ENCODE assay signal across 25 cellular contexts in the genomic region with DNA sequence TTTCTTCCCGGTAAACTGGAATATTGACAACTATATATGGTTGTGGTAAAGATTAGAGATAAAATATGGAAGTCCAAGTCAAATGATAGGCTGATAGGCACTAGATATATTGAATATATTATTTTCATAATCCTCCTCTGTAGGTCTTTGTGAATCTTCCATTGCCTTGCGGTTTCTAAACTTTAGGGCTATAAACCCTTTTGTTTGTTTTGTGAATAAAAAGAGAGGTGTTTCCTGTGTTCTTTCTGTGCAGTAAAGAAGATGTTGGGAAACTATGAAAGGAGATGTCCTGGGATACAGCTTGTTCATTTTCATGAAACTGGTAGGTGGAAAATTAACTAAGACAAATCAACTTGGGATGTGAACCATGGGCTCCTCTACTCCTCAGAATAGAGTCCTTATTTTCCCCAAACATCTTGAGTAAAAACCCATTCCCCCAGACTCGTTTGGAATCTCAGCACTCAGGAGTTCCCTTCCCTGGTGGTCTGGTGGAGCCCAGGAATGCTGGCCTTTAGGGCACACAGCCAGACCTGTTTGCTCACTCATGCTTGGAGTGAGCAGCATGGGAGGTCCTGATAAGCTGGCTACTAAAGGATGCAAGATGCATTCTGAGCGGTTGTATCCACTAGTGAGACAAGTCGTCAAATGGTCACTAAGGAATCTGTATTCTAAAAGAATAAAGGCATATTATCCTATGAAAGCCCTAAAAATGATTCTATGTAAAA. TPM values are rescaled to one million over a fixed set of nuclear protein-coding genes. Genes with fewer than 3 reads are reported as not detected.
DNase-seq lines count a peak whose midpoint lies in the region; ATAC-seq and TF ChIP-seq lines count a peak whose summit lies in the region.
"Had no signal": no experiment of that assay in that cellular context is flagged by ENCODE, and none has a peak within 500 bp of the region (broad histone marks: within the 10 kb centered on the region; RNA-seq: fewer than 3 reads in every experiment).

No MANE protein-coding gene starts in this region.

- POLR2A ChIA-PET in HEK293T (lab: Yijun Ruan, JAX): interaction anchor here (1.3 kb wide), 1 partner anchor 47 kb away, joined by 9 read pairs; a partner anchor contains a TSS
- POLR2A ChIA-PET in naive thymus-derived CD4-positive, alpha-beta T cell (lab: Charles Lee): interaction anchor here (0.8 kb wide), 1 partner anchor 36 kb away, joined by 3 read pairs; no protein-coding TSS in a partner anchor

- H3K36me3 ChIP-seq in naive thymus-derived CD4-positive, alpha-beta T cell (ENCODE audit: control insufficient read depth in 2 of 3, insufficient read depth in 3 of 3, low read length in 3 of 3): no peaks in the 10 kb centered on the region
- H3K36me3 ChIP-seq: tibial nerve had no signal

- no peaks in the 10 kb centered on the region for H3K4me1 ChIP-seq in naive thymus-derived CD4-positive, alpha-beta T cell (ENCODE audit: control insufficient read depth in 2 of 2, insufficient read depth in 2 of 2, low read length in 2 of 2)
- H3K4me1 ChIP-seq: tibial nerve had no signal

- ATAC-seq in naive thymus-derived CD4-positive, alpha-beta T cell: no peak
- ATAC-seq: left cardiac atrium; natural killer cell treated with Interleukin-12 subunit alpha and Interleukin-12 subunit beta and Interleukin-15 and Interleukin-18, amount 100 ng/mL, for 72 hours had no signal

- intact Hi-C loops in naive thymus-derived CD4-positive, alpha-beta T cell (cut with micrococcal nuclease): loop anchor here in 1 of 2 donors (2.0 to 10.0 kb wide), 3 partner anchors 465 to 935 kb away; no protein-coding TSS in a partner anchor

- no peak for TF ChIP-seq CTCF in fibroblast of mammary gland (conservative IDR thresholded peaks at IDR 0.05; ENCODE audit: control insufficient read depth, insufficient read depth, low read depth, low read length)

- CTCF ChIA-PET in HEK293T (lab: Yijun Ruan, JAX): interaction anchor here (0.8 to 2.3 kb wide), 5 partner anchors 10 to 301 kb away, joined by 3 to 12 read pairs (median 3); a partner anchor contains a TSS
- CTCF ChIA-PET in naive thymus-derived CD4-positive, alpha-beta T cell (lab: Charles Lee): interaction anchor here (0.8 kb wide), 1 partner anchor 17 kb away, joined by 3 read pairs; no protein-coding TSS in a partner anchor

- peaks cover 0 to 7% (median 0%) of the 10 kb centered on the region in 7 donors for H3K4me1 Mint-ChIP-seq in naive thymus-derived CD4-positive, alpha-beta T cell

- H3K27ac ChIP-seq in naive thymus-derived CD4-positive, alpha-beta T cell (ENCODE audit: low read depth, low read length): no peak overlapping the region
- H3K27ac ChIP-seq: HL-60, RWPE1, tibial nerve had no signal

- no peaks in the 10 kb centered on the region for H3K9me3 Mint-ChIP-seq in naive thymus-derived CD4-positive, alpha-beta T cell
- H3K9me3 Mint-ChIP-seq: natural killer cell treated with Interleukin-12 subunit alpha and Interleukin-12 subunit beta and Interleukin-15 and Interleukin-18, amount 100 ng/mL, for 72 hours had no signal

- peaks cover 0 to 4% of the 10 kb centered on the region in 2 donors for H3K27me3 ChIP-seq in naive thymus-derived CD4-positive, alpha-beta T cell (ENCODE audit: control insufficient read depth in 2 of 2, insufficient read depth in 2 of 2, low read length in 2 of 2)

- no peaks in the 10 kb centered on the region for H3K36me3 Mint-ChIP-seq in naive thymus-derived CD4-positive, alpha-beta T cell
- H3K36me3 Mint-ChIP-seq: natural killer cell treated with Interleukin-12 subunit alpha and Interleukin-12 subunit beta and Interleukin-15 and Interleukin-18, amount 100 ng/mL, for 72 hours had no signal

- no peak overlapping the region for H3K4me3 ChIP-seq in fibroblast of mammary gland (ENCODE audit: control insufficient read depth, low read depth, low read length)
- no peak overlapping the region for H3K4me3 ChIP-seq in naive thymus-derived CD4-positive, alpha-beta T cell (ENCODE audit: low read length)
- H3K4me3 ChIP-seq: tibial nerve had no signal

- peaks cover 4 to 56% (median 29%) of the 10 kb centered on the region in 5 donors for H3K27me3 Mint-ChIP-seq in naive thymus-derived CD4-positive, alpha-beta T cell

- H3K4me3 Mint-ChIP-seq in naive thymus-derived CD4-positive, alpha-beta T cell: no peak overlapping the region
- H3K4me3 Mint-ChIP-seq: natural killer cell treated with Interleukin-12 subunit alpha and Interleukin-12 subunit beta and Interleukin-15 and Interleukin-18, amount 100 ng/mL, for 72 hours had no signal

- DNase-seq in HEK293T (ENCODE audit: extremely low spot score): peak; percentile 13
- DNase-seq in SK-N-DZ (ENCODE audit: low spot score): peak; percentile 29
- DNase-seq in fibroblast of mammary gland (ENCODE audit: low read depth): peak; percentile 26
- DNase-seq in renal cortical epithelial cell (ENCODE audit: low read depth): peak; percentile 26
- DNase-seq in NCI-H69 (lab: John Stamatoyannopoulos, UW): no peak
- DNase-seq in activated CD4-positive, alpha-beta T cell treated with anti-CD3 and anti-CD28 coated beads for 48 hours: no peak
- DNase-seq in naive thymus-derived CD4-positive, alpha-beta T cell: no peak
- DNase-seq: activated CD8-positive, alpha-beta memory T cell treated with anti-CD3 and anti-CD28 coated beads, Interleukin-2, amount 50 U/mL, for 48 hours; activated effector memory CD4-positive, alpha-beta T cell treated with Interleukin-2 at 50 U/mL for 16 hours; amniotic stem cell; cerebellar nuclear complex; DND-41; GOT3; hypothalamus; left cardiac atrium; MV-4-11; NCI-H187; NCI-H446; NK-92 treated with Interleukin-12 subunit alpha and Interleukin-12 subunit beta, amount 100 ng/mL, for 24 hours; stimulated activated CD4-positive, alpha-beta T cell treated with anti-CD3 and anti-CD28 coated beads, Interleukin-2, amount 100 ng/mL, for 24 hours; stimulated activated naive CD4-positive, alpha-beta T cell treated with Interleukin-2 at 50 U/mL for 16 hours had no signal

- no peak overlapping the region for H3K27ac Mint-ChIP-seq in naive thymus-derived CD4-positive, alpha-beta T cell
- H3K27ac Mint-ChIP-seq: natural killer cell treated with Interleukin-12 subunit alpha and Interleukin-12 subunit beta and Interleukin-15 and Interleukin-18, amount 100 ng/mL, for 72 hours had no signal

- H3K9me3 ChIP-seq in naive thymus-derived CD4-positive, alpha-beta T cell (ENCODE audit: control insufficient read depth in 2 of 3, low read length in 3 of 3): no peaks in the 10 kb centered on the region
- H3K9me3 ChIP-seq: tibial nerve had no signal

TF ChIP-seq in HEK293T, 16 proteins besides CTCF, POLR2A, EP300 and RAD21:
- no peak for TF ChIP-seq HDGF (IDR thresholded peaks at IDR 0.05; ENCODE audit: borderline replicate concordance)
- no peak for TF ChIP-seq ZNF384 (IDR thresholded peaks at IDR 0.05)
- no peak for TF ChIP-seq CTBP1 (IDR thresholded peaks at IDR 0.05; ENCODE audit: borderline replicate concordance)
- no peak for TF ChIP-seq ARNT (IDR thresholded peaks at IDR 0.05)
- no peak for TF ChIP-seq BHLHE40 (IDR thresholded peaks at IDR 0.05; ENCODE audit: borderline replicate concordance)
- no peak for TF ChIP-seq FOXM1 (IDR thresholded peaks at IDR 0.05; ENCODE audit: borderline replicate concordance)
- TF ChIP-seq FOXA1 (IDR thresholded peaks at IDR 0.05): no peak
- no peak for TF ChIP-seq SUZ12 (IDR thresholded peaks at IDR 0.05)
- TF ChIP-seq L3MBTL2 (conservative IDR thresholded peaks at IDR 0.05): no peak
- no peak for TF ChIP-seq ELF4 (IDR thresholded peaks at IDR 0.05)
- no peak for TF ChIP-seq SP1 (IDR thresholded peaks at IDR 0.05)
- TF ChIP-seq FOXK2 (IDR thresholded peaks at IDR 0.05): no peak
- TF ChIP-seq, protein P1, sequence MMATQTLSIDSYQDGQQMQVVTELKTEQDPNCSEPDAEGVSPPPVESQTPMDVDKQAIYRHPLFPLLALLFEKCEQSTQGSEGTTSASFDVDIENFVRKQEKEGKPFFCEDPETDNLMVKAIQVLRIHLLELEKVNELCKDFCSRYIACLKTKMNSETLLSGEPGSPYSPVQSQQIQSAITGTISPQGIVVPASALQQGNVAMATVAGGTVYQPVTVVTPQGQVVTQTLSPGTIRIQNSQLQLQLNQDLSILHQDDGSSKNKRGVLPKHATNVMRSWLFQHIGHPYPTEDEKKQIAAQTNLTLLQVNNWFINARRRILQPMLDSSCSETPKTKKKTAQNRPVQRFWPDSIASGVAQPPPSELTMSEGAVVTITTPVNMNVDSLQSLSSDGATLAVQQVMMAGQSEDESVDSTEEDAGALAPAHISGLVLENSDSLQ (IDR thresholded peaks at IDR 0.05): no peak
- no peak for TF ChIP-seq LEF1 (IDR thresholded peaks at IDR 0.05; ENCODE audit: borderline replicate concordance)
- no peak for TF ChIP-seq NFRKB (IDR thresholded peaks at IDR 0.05)
- no peak for TF ChIP-seq TARDBP (IDR thresholded peaks at IDR 0.05)
TF ChIP-seq in HEK293T: peak in this region for 0.

RNA-seq across cellular contexts. Expression of a gene that starts 22.2 kb away (rescaled TPM):
- 11.3 and 14.5 TPM in 2 replicates for polyA plus RNA-seq in SK-N-DZ (2014; cell fraction: cytosol; rRNA removed)
- polyA plus RNA-seq in SK-N-DZ (2014; cell fraction: nucleus; rRNA removed): 31.3 and 32.8 TPM in 2 replicates
- total RNA-seq in renal cortical epithelial cell: 0.50 and 1.7 TPM in 2 replicates
- 10 to 100 TPM in 3 of 5 experiments, 1 to 10 TPM in 2; 4.2 to 13.7 (median 10.4) TPM for total RNA-seq in naive thymus-derived CD4-positive, alpha-beta T cell
- polyA plus RNA-seq in naive thymus-derived CD4-positive, alpha-beta T cell: 1 to 10 TPM; 1.3 to 2.5 TPM

RNA-seq across cellular contexts. Expression of a gene that starts 47.0 kb away (rescaled TPM):
- 0.06 and 0.09 TPM in 2 replicates for polyA plus RNA-seq in SK-N-DZ (2014; cell fraction: cytosol; rRNA removed)
- not detected in 2 replicates for polyA plus RNA-seq in SK-N-DZ (2014; cell fraction: nucleus; rRNA removed)
- total RNA-seq in renal cortical epithelial cell: 2.5 and 9.0 TPM in 2 replicates
- under 1 TPM in 1 of 5 experiments, not detected in 4; 0.05 TPM for total RNA-seq in naive thymus-derived CD4-positive, alpha-beta T cell
- polyA plus RNA-seq in naive thymus-derived CD4-positive, alpha-beta T cell: not detected
- total RNA-seq: left cardiac atrium; natural killer cell treated with Interleukin-12 subunit alpha and Interleukin-12 subunit beta and Interleukin-15 and Interleukin-18, amount 100 ng/mL, for 72 hours had no signal

Comparison
In these comparisons a context has a peak if more than half of its experiments do, and no peak if none do; other contexts are left out.
1. DNase-seq: peak in HEK293T (single experiment), SK-N-DZ (single experiment), fibroblast of mammary gland (single experiment) and renal cortical epithelial cell (single experiment); none in NCI-H69 (single experiment), activated CD4-positive, alpha-beta T cell treated with anti-CD3 and anti-CD28 coated beads for 48 hours (single experiment) and naive thymus-derived CD4-positive, alpha-beta T cell (0 of 9).